29 cellular contexts compared by ENCODE assay signal in the genomic region with DNA sequence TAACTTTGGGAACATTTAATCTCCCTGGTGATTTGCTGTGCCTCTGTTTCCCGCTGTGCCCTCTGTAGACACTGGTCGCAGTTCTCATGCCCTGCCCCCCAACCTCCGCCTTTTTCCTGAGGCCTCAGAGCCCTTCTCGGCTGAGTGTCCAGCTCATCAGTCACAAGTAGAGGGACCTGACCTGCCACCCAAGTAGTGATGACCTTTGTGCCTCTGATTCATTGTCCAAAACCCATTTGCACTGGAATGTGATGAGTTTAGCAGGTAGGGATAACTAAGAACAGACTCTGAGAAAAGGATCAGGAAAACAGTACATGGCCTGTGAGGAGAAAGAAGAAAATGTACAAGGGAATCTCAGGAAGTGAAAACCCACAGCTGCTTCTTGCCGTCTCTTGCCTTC. TPM values are rescaled to one million over a fixed set of nuclear protein-coding genes. Genes with fewer than 3 reads are reported as not detected.
DNase-seq lines count a peak whose midpoint lies in the region; ATAC-seq lines count a peak whose summit lies in the region.
"Had no signal": no experiment of that assay in that cellular context is flagged by ENCODE, and none has a peak within 500 bp of the region (broad histone marks: within the 10 kb centered on the region; RNA-seq: fewer than 3 reads in every experiment).

No MANE protein-coding gene starts in this region.

- H3K79me1 ChIP-seq in neuronal stem cell (ENCODE audit: low read depth, low read length): no peaks in the 10 kb centered on the region

- ATAC-seq in GM21360 (IDR thresholded peaks at IDR 0.05; ENCODE audit: unreplicated experiment) (no peak), HG03045 (IDR thresholded peaks at IDR 0.05; ENCODE audit: unreplicated experiment) (no peak)
- ATAC-seq: body of pancreas; heart right ventricle; lower lobe of right lung; natural killer cell treated with Interleukin-12 subunit alpha and Interleukin-12 subunit beta and Interleukin-15 and Interleukin-18, amount 100 ng/mL, for 72 hours; T-helper 17 cell had no signal

- H2BK120ac ChIP-seq in neuronal stem cell (ENCODE audit: low read depth, low read length): no peak overlapping the region

- H3K18ac ChIP-seq in neuronal stem cell (ENCODE audit: low read length): no peak overlapping the region

- peak overlapping the region; percentile 51 for H3K9ac ChIP-seq in neuronal stem cell (ENCODE audit: low read depth, low read length, poor library complexity)

- no CpG with 5 or more reads among the region's 5 CpGs for WGBS in neuronal stem cell (ENCODE audit: extremely low coverage in 2 of 2, insufficient read length in 2 of 2, insufficient replicate concordance in 1 of 2), 2 donors

- peak overlapping the region; percentile 10 for H3K27ac ChIP-seq in neuronal stem cell (replicated peaks; ENCODE audit: low read length)
- H3K27ac ChIP-seq: A549, adrenal gland, body of pancreas, esophagus squamous epithelium, heart right ventricle, lower lobe of right lung, ovary, PC-9 had no signal

- no peaks in the 10 kb centered on the region for H3K9me3 ChIP-seq in neuronal stem cell (replicated peaks in 1 of 2; ENCODE audit: control insufficient read depth in 2 of 2, insufficient read depth in 1 of 2, low read depth in 1 of 2, low read length in 2 of 2)
- H3K9me3 ChIP-seq: A549, adrenal gland, body of pancreas, esophagus squamous epithelium, heart right ventricle, lower lobe of right lung, ovary had no signal

- H3K4ac ChIP-seq in neuronal stem cell (ENCODE audit: low read length): no peak overlapping the region

- H3K36me3 ChIP-seq in neuronal stem cell (replicated peaks in 1 of 2; ENCODE audit: control insufficient read depth in 2 of 2, insufficient read depth in 2 of 2, low read length in 2 of 2): peaks cover 0 to 18% of the 10 kb centered on the region in 2 donors
- H3K36me3 ChIP-seq: ovary had no signal

- no peak overlapping the region for H2BK15ac ChIP-seq in neuronal stem cell (ENCODE audit: low read length)

- peaks cover 14% of the 10 kb centered on the region in 2 donors for H3K4me1 ChIP-seq in neuronal stem cell (ENCODE audit: control insufficient read depth in 2 of 2, insufficient read depth in 1 of 2, low read depth in 1 of 2, low read length in 2 of 2)
- H3K4me1 ChIP-seq: body of pancreas, esophagus squamous epithelium, heart right ventricle, lower lobe of right lung had no signal

- no peaks in the 10 kb centered on the region for H3K27me3 ChIP-seq in neuronal stem cell (ENCODE audit: control insufficient read depth in 3 of 3, insufficient read depth in 3 of 3, low read depth in 1 of 3, low read length in 3 of 3)
- H3K27me3 ChIP-seq: adrenal gland, body of pancreas, esophagus squamous epithelium, heart right ventricle, ovary had no signal

- no peak overlapping the region for H2AFZ ChIP-seq in neuronal stem cell (ENCODE audit: low read length)
- H2AFZ ChIP-seq: PC-9 had no signal

- H2BK5ac ChIP-seq in neuronal stem cell (ENCODE audit: low read length): no peak overlapping the region

- DNase-seq in Caki2 (ENCODE audit: low read depth) (peak; percentile 46), RPMI7951 (ENCODE audit: low read depth) (peak; percentile 29), iris pigment epithelial cell (ENCODE audit: low read depth) (peak; percentile 34), neuronal stem cell (ENCODE audit: low spot score) (no peak), OCI-M2 (lab: John Stamatoyannopoulos, UW; ENCODE audit: unreplicated experiment) (no peak), NCI-H128 (lab: John Stamatoyannopoulos, UW; ENCODE audit: unreplicated experiment) (no peak)
- DNase-seq: activated CD4-positive, alpha-beta T cell treated with anti-CD3 and anti-CD28 coated beads, Interleukin-2, amount 50 U/mL, for 4 hours; activated naive CD4-positive, alpha-beta T cell treated with anti-CD3 and anti-CD28 coated beads for 36 hours; adrenal gland; AML-193; body of pancreas; CD4-positive, alpha-beta memory T cell; DMS 273 treated with DMSO at 0.1 percent for 48 hours; esophagus squamous epithelium; foreskin melanocyte; heart right ventricle; lower lobe of right lung; NCI-H2081 treated with DMSO at 0.1 percent for 48 hours; NCI-H526 treated with DMSO at 0.1 percent for 48 hours; ovary; PC-9; Right ventricle myocardium superior; stimulated activated naive CD4-positive, alpha-beta T cell; T-helper 17 cell had no signal

- in situ Hi-C loops in Caki2 (cut with HindIII; ENCODE audit: low pct_unique_long_range_greater_than_20kb, low sequenced_read_pairs): no loop called here

- H2BK12ac ChIP-seq in neuronal stem cell (ENCODE audit: low read length): no peak overlapping the region

- H3K4me3 ChIP-seq in neuronal stem cell (ENCODE audit: low read length in 2 of 2): no peak overlapping the region
- H3K4me3 ChIP-seq: A549, adrenal gland, body of pancreas, esophagus squamous epithelium, heart right ventricle, lower lobe of right lung, ovary, PC-9, smooth muscle cell had no signal

- H3K4me2 ChIP-seq in neuronal stem cell (ENCODE audit: insufficient read depth, low read length, poor library complexity, severe bottlenecking): peak overlapping the region; percentile 19
- H3K4me2 ChIP-seq: A549, PC-9, smooth muscle cell had no signal

- no peak overlapping the region for H3K23ac ChIP-seq in neuronal stem cell (ENCODE audit: low read depth, low read length, poor library complexity)

- H2AK5ac ChIP-seq in neuronal stem cell (ENCODE audit: low read depth, low read length): no peak overlapping the region

- H4K91ac ChIP-seq in neuronal stem cell (ENCODE audit: low read depth, low read length, poor library complexity): no peak overlapping the region

- no peak overlapping the region for H3K14ac ChIP-seq in neuronal stem cell (ENCODE audit: low read length)

- no peak overlapping the region for H4K8ac ChIP-seq in neuronal stem cell (ENCODE audit: low read depth, low read length)

RNA-seq across cellular contexts. Expression of a gene that starts 58.8 kb away (rescaled TPM):
- total RNA-seq in Caki2 (2014; rRNA removed; shearing (Covaris generic); ENCODE audit: low replicate concordance): 14.2 and 20.3 TPM in 2 replicates
- 17.4 and 29.1 TPM in 2 replicates for total RNA-seq in RPMI7951 (2014; rRNA removed; shearing (Covaris generic))
- polyA plus RNA-seq in neuronal stem cell (2013, experiment 1 of 2): 4.8 TPM
- polyA plus RNA-seq in neuronal stem cell (2013, experiment 2 of 2): 5.3 TPM

Comparison
In these comparisons a context has a peak if more than half of its experiments do, and no peak if none do; other contexts are left out.
1. DNase-seq: peak in Caki2 (single experiment), RPMI7951 (single experiment) and iris pigment epithelial cell (single experiment); none in neuronal stem cell (single experiment), OCI-M2 (single experiment) and NCI-H128 (single experiment).